ENCODE assay signal across 8 cellular contexts in genomic region chr10:122461367-122461728, GRCh38. TPM values are rescaled to one million over a fixed set of nuclear protein-coding genes. Genes with fewer than 3 reads are reported as not detected.
DNase-seq lines count a peak whose midpoint lies in the region; ATAC-seq and TF ChIP-seq lines count a peak whose summit lies in the region.

Gene HTRA1 (plus strand): TSS chr10:122461553. CDS start chr10:122461653, 100 bp downstream.

- CTCF ChIA-PET in activated CD8-positive, alpha-beta memory T cell treated with anti-CD3 and anti-CD28 coated beads, Interleukin-2, amount 10 ng/mL, durations not matched to agents 7 days and 5 days (lab: Charles Lee): no interaction called here

- H3K27me3 Mint-ChIP-seq in activated CD8-positive, alpha-beta memory T cell treated with anti-CD3 and anti-CD28 coated beads, Interleukin-2, amount 10 ng/mL, durations not matched to agents 7 days and 5 days: peaks cover 82% of the 10 kb centered on the region
- peaks cover 44% of the 10 kb centered on the region for H3K27me3 Mint-ChIP-seq in activated naive CD8-positive, alpha-beta T cell
- H3K27me3 Mint-ChIP-seq in nephron progenitor cell (ENCODE audit: low read depth, poor library complexity): peaks cover 83% of the 10 kb centered on the region
- H3K27me3 Mint-ChIP-seq in stimulated activated memory B cell treated with anti-CD40 and anti-IgM and Interleukin-4, amounts not matched to agents 10 μg/mL and 1 μg/mL and 100 μg/mL, for 72 hours: peaks cover 69% of the 10 kb centered on the region

- H3K4me1 Mint-ChIP-seq in activated CD8-positive, alpha-beta memory T cell treated with anti-CD3 and anti-CD28 coated beads, Interleukin-2, amount 10 ng/mL, durations not matched to agents 7 days and 5 days: peaks cover 13% of the 10 kb centered on the region
- H3K4me1 Mint-ChIP-seq in activated naive CD8-positive, alpha-beta T cell (ENCODE audit: low read depth): peaks cover 18% of the 10 kb centered on the region
- H3K4me1 Mint-ChIP-seq in nephron progenitor cell: peaks cover 21% of the 10 kb centered on the region
- H3K4me1 Mint-ChIP-seq in stimulated activated memory B cell treated with anti-CD40 and anti-IgM and Interleukin-4, amounts not matched to agents 10 μg/mL and 1 μg/mL and 100 μg/mL, for 72 hours: peaks cover 8% of the 10 kb centered on the region

- H3K36me3 Mint-ChIP-seq in activated CD8-positive, alpha-beta memory T cell treated with anti-CD3 and anti-CD28 coated beads, Interleukin-2, amount 10 ng/mL, durations not matched to agents 7 days and 5 days: no peaks in the 10 kb centered on the region
- H3K36me3 Mint-ChIP-seq in activated naive CD8-positive, alpha-beta T cell: no peaks in the 10 kb centered on the region
- H3K36me3 Mint-ChIP-seq in nephron progenitor cell (ENCODE audit: low read depth): no peaks in the 10 kb centered on the region
- no peaks in the 10 kb centered on the region for H3K36me3 Mint-ChIP-seq in stimulated activated memory B cell treated with anti-CD40 and anti-IgM and Interleukin-4, amounts not matched to agents 10 μg/mL and 1 μg/mL and 100 μg/mL, for 72 hours

- TF ChIP-seq CTCF in nephron progenitor cell (IDR thresholded peaks at IDR 0.05): no peak

- peak; percentile 35 for ATAC-seq in activated CD8-positive, alpha-beta memory T cell treated with anti-CD3 and anti-CD28 coated beads, Interleukin-2, amount 10 ng/mL, durations not matched to agents 7 days and 5 days
- no peak for ATAC-seq in stimulated activated memory B cell treated with anti-CD40 and anti-IgM and Interleukin-4, amounts not matched to agents 10 μg/mL and 1 μg/mL and 100 μg/mL, for 72 hours
- no peak for ATAC-seq in HG02840 (IDR thresholded peaks at IDR 0.05; ENCODE audit: low FRiP score, unreplicated experiment)

- no peaks in the 10 kb centered on the region for H3K9me3 Mint-ChIP-seq in activated CD8-positive, alpha-beta memory T cell treated with anti-CD3 and anti-CD28 coated beads, Interleukin-2, amount 10 ng/mL, durations not matched to agents 7 days and 5 days (ENCODE audit: low read depth)
- H3K9me3 Mint-ChIP-seq in activated naive CD8-positive, alpha-beta T cell (ENCODE audit: low read depth): no peaks in the 10 kb centered on the region
- H3K9me3 Mint-ChIP-seq in nephron progenitor cell: no peaks in the 10 kb centered on the region
- H3K9me3 Mint-ChIP-seq in stimulated activated memory B cell treated with anti-CD40 and anti-IgM and Interleukin-4, amounts not matched to agents 10 μg/mL and 1 μg/mL and 100 μg/mL, for 72 hours: no peaks in the 10 kb centered on the region

- no peak within 1 kb of the TSS for H3K27ac Mint-ChIP-seq in activated CD8-positive, alpha-beta memory T cell treated with anti-CD3 and anti-CD28 coated beads, Interleukin-2, amount 10 ng/mL, durations not matched to agents 7 days and 5 days
- no peak within 1 kb of the TSS for H3K27ac Mint-ChIP-seq in activated naive CD8-positive, alpha-beta T cell
- no peak within 1 kb of the TSS for H3K27ac Mint-ChIP-seq in nephron progenitor cell
- H3K27ac Mint-ChIP-seq in stimulated activated memory B cell treated with anti-CD40 and anti-IgM and Interleukin-4, amounts not matched to agents 10 μg/mL and 1 μg/mL and 100 μg/mL, for 72 hours: no peak within 1 kb of the TSS

- H3K4me3 Mint-ChIP-seq in activated CD8-positive, alpha-beta memory T cell treated with anti-CD3 and anti-CD28 coated beads, Interleukin-2, amount 10 ng/mL, durations not matched to agents 7 days and 5 days: peak within 1 kb of the TSS; percentile 66
- peak within 1 kb of the TSS; percentile 84 for H3K4me3 Mint-ChIP-seq in activated naive CD8-positive, alpha-beta T cell
- peak within 1 kb of the TSS; percentile 83 for H3K4me3 Mint-ChIP-seq in nephron progenitor cell
- H3K4me3 Mint-ChIP-seq in stimulated activated memory B cell treated with anti-CD40 and anti-IgM and Interleukin-4, amounts not matched to agents 10 μg/mL and 1 μg/mL and 100 μg/mL, for 72 hours: no peak within 1 kb of the TSS

- DNase-seq in activated CD8-positive, alpha-beta memory T cell treated with anti-CD3 and anti-CD28 coated beads, Interleukin-2, amount 10 ng/mL, durations not matched to agents 7 days and 5 days: no peak
- no peak for DNase-seq in activated CD8-positive, alpha-beta memory T cell treated with anti-CD3 and anti-CD28 coated beads for 24 hours
- DNase-seq in glomerular endothelial cell (ENCODE audit: extremely low read depth, low read depth, low spot score) (no peak), nephron progenitor cell (peak; percentile 83), NCI-H128 (lab: John Stamatoyannopoulos, UW; ENCODE audit: unreplicated experiment) (no peak)

RNA-seq across cellular contexts. Expression of gene HTRA1, which starts in this region (rescaled TPM):
- not detected for total RNA-seq in activated CD8-positive, alpha-beta memory T cell treated with anti-CD3 and anti-CD28 coated beads, Interleukin-2, amount 10 ng/mL, durations not matched to agents 7 days and 5 days
- total RNA-seq in glomerular endothelial cell: 210 and 307 TPM in 2 replicates

Comparison
In these comparisons a context has a peak if more than half of its experiments do, and no peak if none do; other contexts are left out.
1. RNA of gene HTRA1 (total RNA-seq): 210 to 307 TPM in glomerular endothelial cell; not detected in activated CD8-positive, alpha-beta memory T cell treated with anti-CD3 and anti-CD28 coated beads, Interleukin-2, amount 10 ng/mL, durations not matched to agents 7 days and 5 days; every median in the first group is over 100 times any median in the second.
2. Peak in ATAC-seq in activated CD8-positive, alpha-beta memory T cell treated with anti-CD3 and anti-CD28 coated beads, Interleukin-2, amount 10 ng/mL, durations not matched to agents 7 days and 5 days; RNA of the gene not detected or under 1 TPM.